ENCODE assay signal across 8 cellular contexts in the genomic region with DNA sequence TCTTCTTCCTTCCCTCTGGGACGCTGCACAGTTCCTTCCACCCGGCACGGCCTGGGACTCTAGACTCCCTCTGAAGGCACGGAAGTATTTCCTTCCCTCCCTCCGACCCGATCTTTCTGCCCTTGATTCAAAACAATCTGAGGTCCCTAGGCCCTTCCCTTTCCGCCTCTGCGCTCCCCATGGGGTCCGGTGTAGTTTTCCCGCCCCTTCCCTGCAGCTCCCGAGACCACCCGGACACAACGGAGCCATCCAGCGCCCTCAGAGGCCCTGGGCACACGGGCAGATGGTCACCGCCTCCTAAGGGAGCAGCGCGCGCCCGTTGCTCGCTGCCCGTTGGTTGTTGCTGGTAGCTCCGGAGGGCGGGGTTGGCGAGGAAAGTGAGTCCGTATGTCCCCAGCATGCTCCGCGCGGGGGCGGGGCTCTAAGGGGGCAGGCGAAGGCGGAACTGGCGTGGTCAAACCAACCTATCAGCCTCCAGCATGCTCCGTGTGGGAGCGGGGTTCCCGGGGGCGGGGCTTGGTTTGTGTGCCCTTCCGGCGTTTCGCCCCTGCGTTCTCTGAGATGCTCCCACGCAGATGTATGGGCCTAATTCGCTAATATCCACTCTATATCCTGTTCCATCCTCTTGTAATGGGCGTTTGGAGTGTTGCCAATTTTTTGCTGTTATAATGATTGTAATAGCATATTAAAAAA. TPM values are rescaled to one million over a fixed set of nuclear protein-coding genes. Genes with fewer than 3 reads are reported as not detected.
A peak's percentile ranks its signal among the peaks of the same experiment; 100 is the strongest.
DNase-seq lines count a peak whose midpoint lies in the region; ATAC-seq and TF ChIP-seq lines count a peak whose summit lies in the region.

No MANE protein-coding gene starts in this region.

- H3K36me3 Mint-ChIP-seq in CD4-positive, alpha-beta T cell (ENCODE audit: low read depth), result no peaks in the 10 kb centered on the region
- H3K36me3 Mint-ChIP-seq in activated CD8-positive, alpha-beta T cell treated with anti-CD3 and anti-CD28 coated beads for 36 hours (ENCODE audit: low read depth), result peaks cover 17% of the 10 kb centered on the region

- H3K9me3 ChIP-seq in CD4-positive, alpha-beta T cell (ENCODE audit: control insufficient read depth, low read length), result no peaks in the 10 kb centered on the region

- no peak for TF ChIP-seq POLR2A in lower leg skin (IDR thresholded peaks at IDR 0.05)

- peak overlapping the region; percentile 88 for H3K4me3 Mint-ChIP-seq in CD4-positive, alpha-beta T cell
- peak overlapping the region; percentile 93 for H3K4me3 Mint-ChIP-seq in activated CD8-positive, alpha-beta T cell treated with anti-CD3 and anti-CD28 coated beads for 36 hours

- intact Hi-C loops in CD4-positive, alpha-beta T cell (cut with DNase I, micrococcal nuclease), result loop anchor here (1.0 to 10.0 kb wide), 8 partner anchors 19 to 891 kb away; a partner anchor contains a TSS
- intact Hi-C loops in activated CD8-positive, alpha-beta T cell treated with anti-CD3 and anti-CD28 coated beads for 36 hours (cut with micrococcal nuclease), result no loop called here
- intact Hi-C loops in lower leg skin (cut with DNase I; ENCODE audit: low total_unique reads), result no loop called here

- CTCF ChIA-PET in CD4-positive, alpha-beta T cell (lab: Charles Lee), result interaction anchor here (1.6 kb wide), 1 partner anchor 20 kb away, joined by 13 read pairs; a partner anchor contains a TSS
- CTCF ChIA-PET in activated CD8-positive, alpha-beta T cell treated with anti-CD3 and anti-CD28 coated beads for 36 hours (lab: Charles Lee), result interaction anchor here (0.7 to 2.1 kb wide), 3 partner anchors 17 to 64 kb away, joined by 4 to 19 read pairs (median 4); a partner anchor contains a TSS

- H3K27me3 Mint-ChIP-seq in CD4-positive, alpha-beta T cell, result no peaks in the 10 kb centered on the region
- no peaks in the 10 kb centered on the region for H3K27me3 Mint-ChIP-seq in activated CD8-positive, alpha-beta T cell treated with anti-CD3 and anti-CD28 coated beads for 36 hours

- WGBS in lower leg skin, 2 donors, result 0% methylated on average over 41 to 42 of the region's 44 CpGs

- peak; percentile 99 for ATAC-seq in CD4-positive, alpha-beta T cell (ENCODE audit: poor library complexity)
- peak; percentile 88 for ATAC-seq in GM19455 (IDR thresholded peaks at IDR 0.05; ENCODE audit: unreplicated experiment)
- peak; percentile 99 for ATAC-seq in activated CD8-positive, alpha-beta T cell treated with anti-CD3 and anti-CD28 coated beads for 36 hours

- no peaks in the 10 kb centered on the region for H3K9me3 Mint-ChIP-seq in CD4-positive, alpha-beta T cell
- H3K9me3 Mint-ChIP-seq in activated CD8-positive, alpha-beta T cell treated with anti-CD3 and anti-CD28 coated beads for 36 hours, result no peaks in the 10 kb centered on the region

- peak; percentile 97 to 99 (median 99) for DNase-seq in CD4-positive, alpha-beta T cell
- DNase-seq in HK-2 (ENCODE audit: unreplicated experiment) (peak; percentile 98), NCI-H82 treated with DMSO at 0.1 percent for 48 hours (lab: John Stamatoyannopoulos, UW; ENCODE audit: unreplicated experiment) (peak; percentile 91), ecto neural progenitor cell (ENCODE audit: low spot score) (peak; percentile 100), lower leg skin (ENCODE audit: low spot score in 2 of 2) (peak; percentile 98 to 100)
- peak; percentile 100 for DNase-seq in activated CD8-positive, alpha-beta T cell treated with anti-CD3 and anti-CD28 coated beads for 36 hours
- peak; percentile 99 for DNase-seq in stimulated activated CD4-positive, alpha-beta T cell treated with anti-CD3 and anti-CD28 coated beads, Interleukin-4, amount 100 ng/mL, for 4 hours

- POLR2A ChIA-PET in CD4-positive, alpha-beta T cell (lab: Charles Lee), result interaction anchor here (0.6 to 2.6 kb wide), 13 partner anchors 11 to 641 kb away, joined by 3 to 89 read pairs (median 4); a partner anchor contains a TSS
- POLR2A ChIA-PET in activated CD8-positive, alpha-beta T cell treated with anti-CD3 and anti-CD28 coated beads for 36 hours (lab: Charles Lee), result interaction anchor here (0.7 to 9.5 kb wide), 7 partner anchors 10 to 243 kb away, joined by 3 to 125 read pairs (median 5); a partner anchor contains a TSS

- no peaks in the 10 kb centered on the region for H3K27me3 ChIP-seq in CD4-positive, alpha-beta T cell (ENCODE audit: control insufficient read depth, insufficient read depth, low read length)

- H3K4me3 ChIP-seq in lower leg skin (ENCODE audit: low read depth, poor library complexity, severe bottlenecking), result peak overlapping the region; percentile 36

- no peak for TF ChIP-seq CTCF in CD4-positive, alpha-beta T cell (IDR thresholded peaks at IDR 0.05)
- TF ChIP-seq CTCF in activated CD8-positive, alpha-beta T cell treated with anti-CD3 and anti-CD28 coated beads for 36 hours (IDR thresholded peaks at IDR 0.05), result no peak
- TF ChIP-seq CTCF in lower leg skin (IDR thresholded peaks at IDR 0.05), result no peak

- H3K27ac Mint-ChIP-seq in CD4-positive, alpha-beta T cell, result peak overlapping the region; percentile 85
- H3K27ac Mint-ChIP-seq in activated CD8-positive, alpha-beta T cell treated with anti-CD3 and anti-CD28 coated beads for 36 hours, result peak overlapping the region; percentile 99

- peak overlapping the region; percentile 81 for H3K27ac ChIP-seq in CD4-positive, alpha-beta T cell (ENCODE audit: low read depth, low read length)

- H3K4me1 Mint-ChIP-seq in CD4-positive, alpha-beta T cell (ENCODE audit: low read depth), result peaks cover 17% of the 10 kb centered on the region
- peaks cover 34% of the 10 kb centered on the region for H3K4me1 Mint-ChIP-seq in activated CD8-positive, alpha-beta T cell treated with anti-CD3 and anti-CD28 coated beads for 36 hours (ENCODE audit: low read depth)

RNA-seq across cellular contexts. Expression of a gene that starts 19.6 kb away (rescaled TPM):
- 100 to 1,000 TPM; 213 to 226 TPM for total RNA-seq in CD4-positive, alpha-beta T cell
- 1,000 to 10,000 TPM; 1,485 to 1,525 TPM for total RNA-seq in activated CD8-positive, alpha-beta T cell treated with anti-CD3 and anti-CD28 coated beads for 36 hours
- total RNA-seq in lower leg skin, result 100 to 1,000 TPM; 156 to 362 (median 318) TPM

RNA-seq across cellular contexts. Expression of a gene that starts 47.2 kb away (rescaled TPM):
- total RNA-seq in CD4-positive, alpha-beta T cell, result not detected
- total RNA-seq in activated CD8-positive, alpha-beta T cell treated with anti-CD3 and anti-CD28 coated beads for 36 hours, result not detected
- 10 to 100 TPM in 2 of 4 donors, 1 to 10 TPM in 1, not detected in 1; 2.4 to 14.3 (median 11.6) TPM for total RNA-seq in lower leg skin

RNA-seq across cellular contexts. Expression of a gene that starts 52.9 kb away (rescaled TPM):
- 1 to 10 TPM; 3.5 to 3.8 TPM for total RNA-seq in CD4-positive, alpha-beta T cell
- not detected for total RNA-seq in activated CD8-positive, alpha-beta T cell treated with anti-CD3 and anti-CD28 coated beads for 36 hours
- total RNA-seq in lower leg skin, result 1 to 10 TPM in 2 of 4 donors, not detected in 2; 2.7 to 3.1 TPM

RNA-seq across cellular contexts. Expression of a gene that starts 56.1 kb away (rescaled TPM):
- total RNA-seq in CD4-positive, alpha-beta T cell, result 10 to 100 TPM in 1 of 2 experiments, 1 to 10 TPM in 1; 9.9 to 11.5 TPM
- total RNA-seq in activated CD8-positive, alpha-beta T cell treated with anti-CD3 and anti-CD28 coated beads for 36 hours, result 1 to 10 TPM; 8.0 to 8.6 TPM
- total RNA-seq in lower leg skin, result 10 to 100 TPM in 1 of 4 donors, 1 to 10 TPM in 3; 5.0 to 11.1 (median 8.6) TPM

Comparison
In these comparisons a context has a peak if more than half of its experiments do, and no peak if none do; other contexts are left out.
1. Peak in every context shown above with its lines: DNase-seq, ATAC-seq, H3K4me3 ChIP-seq and H3K27ac ChIP-seq.
2. RNA of a gene that starts 19.6 kb away (total RNA-seq): 1,485 to 1,525 TPM in activated CD8-positive, alpha-beta T cell treated with anti-CD3 and anti-CD28 coated beads for 36 hours; 156 to 362 TPM in lower leg skin and 213 to 226 TPM in CD4-positive, alpha-beta T cell; every median in the first group is over 4 times any median in the second.
3. intact Hi-C loops: an anchor here in CD4-positive, alpha-beta T cell (1.0 to 10.0 kb wide); none called in activated CD8-positive, alpha-beta T cell treated with anti-CD3 and anti-CD28 coated beads for 36 hours and lower leg skin.